15 cellular contexts compared by ENCODE assay signal in genomic region chr16:11107781-11108465, GRCh38.
DNase-seq lines count a peak whose midpoint lies in the region; ATAC-seq and TF ChIP-seq lines count a peak whose summit lies in the region.
"Had no signal": no experiment of that assay in that cellular context is flagged by ENCODE, and none has a peak within 500 bp of the region (broad histone marks: within the 10 kb centered on the region; RNA-seq: fewer than 3 reads in every experiment).

No MANE protein-coding gene starts in this region.

- peaks cover 46% of the 10 kb centered on the region for H3K4me1 ChIP-seq in fibroblast of lung (ENCODE audit: control insufficient read depth, extremely low read depth, insufficient read depth, low read length)

- H2AFZ ChIP-seq in fibroblast of lung (ENCODE audit: low read length) = no peak overlapping the region

- H3K9ac ChIP-seq in fibroblast of lung (ENCODE audit: insufficient read depth, low read length) = no peak overlapping the region

- H3K27me3 ChIP-seq in fibroblast of lung (ENCODE audit: control insufficient read depth, insufficient read depth, low read length) = no peaks in the 10 kb centered on the region
- H3K27me3 ChIP-seq: suprapubic skin had no signal

- 91 to 97% methylated on average over 7 to 8 of the region's 8 CpGs for WGBS in lower leg skin, 2 donors

- no peak for TF ChIP-seq POLR2A in lower leg skin (IDR thresholded peaks at IDR 0.05)

- no peaks in the 10 kb centered on the region for H3K36me3 ChIP-seq in fibroblast of lung (ENCODE audit: control insufficient read depth, insufficient read depth, low read length)

- H3K79me2 ChIP-seq in fibroblast of lung (ENCODE audit: control insufficient read depth, insufficient read depth, low read length) = no peaks in the 10 kb centered on the region

- H4K20me1 ChIP-seq in fibroblast of lung (ENCODE audit: control insufficient read depth, extremely low read depth, insufficient read depth, low read length) = no peaks in the 10 kb centered on the region

- DNase-seq in EL (peak; percentile 90), RPMI7951 (ENCODE audit: low read depth) (peak; percentile 83), fibroblast of lung (ENCODE audit: low read depth in 2 of 2) (peak; percentile 75 to 88), lower leg skin (ENCODE audit: low spot score in 2 of 2) (no peak), activated gamma-delta T cell (lab: John Stamatoyannopoulos, UW) (no peak)
- DNase-seq in stimulated activated effector memory CD8-positive, alpha-beta T cell treated with anti-CD3 and anti-CD28 coated beads, Interleukin-12 subunit alpha, Interleukin-12 subunit beta, amount 100 ng/mL, for 72 hours (ENCODE audit: low spot score in 2 of 2) = no peak
- DNase-seq: caudate nucleus; left cardiac atrium; naive B cell; NCI-H1092; SIG-M5; stimulated activated CD4-positive, alpha-beta T cell treated with anti-CD3 and anti-CD28 coated beads, Interleukin-15, amount 100 ng/mL, for 24 hours had no signal

- H3K4me2 ChIP-seq in fibroblast of lung (ENCODE audit: extremely low read depth, insufficient read depth, low read length) = no peak overlapping the region

- peaks cover 9% of the 10 kb centered on the region for H3K36me3 Mint-ChIP-seq in stimulated activated effector memory CD8-positive, alpha-beta T cell treated with anti-CD3 and anti-CD28 coated beads, Interleukin-12 subunit alpha, Interleukin-12 subunit beta, amount 100 ng/mL, for 72 hours

- H3K4me1 Mint-ChIP-seq in stimulated activated effector memory CD8-positive, alpha-beta T cell treated with anti-CD3 and anti-CD28 coated beads, Interleukin-12 subunit alpha, Interleukin-12 subunit beta, amount 100 ng/mL, for 72 hours = peaks cover 36% of the 10 kb centered on the region

- ATAC-seq in stimulated activated effector memory CD8-positive, alpha-beta T cell treated with anti-CD3 and anti-CD28 coated beads, Interleukin-12 subunit alpha, Interleukin-12 subunit beta, amount 100 ng/mL, for 72 hours = no peak
- no peak for ATAC-seq in GM21515 (IDR thresholded peaks at IDR 0.05; ENCODE audit: unreplicated experiment)

- H3K27ac ChIP-seq in fibroblast of lung (ENCODE audit: insufficient read depth, low read length) = peak overlapping the region; percentile 64
- H3K27ac ChIP-seq: suprapubic skin had no signal

- H3K9me3 Mint-ChIP-seq in stimulated activated effector memory CD8-positive, alpha-beta T cell treated with anti-CD3 and anti-CD28 coated beads, Interleukin-12 subunit alpha, Interleukin-12 subunit beta, amount 100 ng/mL, for 72 hours = no peaks in the 10 kb centered on the region

- H3K4me3 ChIP-seq in fibroblast of lung (replicated peaks in 1 of 4; ENCODE audit: control extremely low read depth in 1 of 4, insufficient read depth in 1 of 4, low read depth in 3 of 4, low read length in 4 of 4) (no peak overlapping the region), lower leg skin (ENCODE audit: low read depth, poor library complexity, severe bottlenecking) (no peak overlapping the region)
- H3K4me3 ChIP-seq: suprapubic skin had no signal

- H3K4me3 Mint-ChIP-seq in stimulated activated effector memory CD8-positive, alpha-beta T cell treated with anti-CD3 and anti-CD28 coated beads, Interleukin-12 subunit alpha, Interleukin-12 subunit beta, amount 100 ng/mL, for 72 hours = no peak overlapping the region
- H3K4me3 Mint-ChIP-seq: CD14-positive monocyte, naive B cell had no signal

- no peaks in the 10 kb centered on the region for H3K9me3 ChIP-seq in fibroblast of lung (ENCODE audit: control insufficient read depth, insufficient read depth, low read depth, low read length)
- H3K9me3 ChIP-seq: suprapubic skin had no signal

- intact Hi-C loops in lower leg skin (cut with DNase I; ENCODE audit: low total_unique reads) = loop anchor here (10.0 kb wide), 1 partner anchor 147 kb away; the partner anchor contains the start of gene SOCS1

- TF ChIP-seq CTCF in fibroblast of lung (conservative IDR thresholded peaks at IDR 0.05 in 1 of 2, IDR thresholded peaks at IDR 0.05 in 1 of 2; ENCODE audit: low read depth in 1 of 2, low read length in 2 of 2) (no peak), lower leg skin (IDR thresholded peaks at IDR 0.05) (no peak)

- peak overlapping the region; percentile 45 for H3K27ac Mint-ChIP-seq in stimulated activated effector memory CD8-positive, alpha-beta T cell treated with anti-CD3 and anti-CD28 coated beads, Interleukin-12 subunit alpha, Interleukin-12 subunit beta, amount 100 ng/mL, for 72 hours
- H3K27ac Mint-ChIP-seq: naive B cell had no signal

Comparison
In these comparisons a context has a peak if more than half of its experiments do, and no peak if none do; other contexts are left out.
1. DNase-seq: peak in EL (single experiment), RPMI7951 (single experiment) and fibroblast of lung (2 of 2); none in stimulated activated effector memory CD8-positive, alpha-beta T cell treated with anti-CD3 and anti-CD28 coated beads, Interleukin-12 subunit alpha, Interleukin-12 subunit beta, amount 100 ng/mL, for 72 hours (0 of 2), lower leg skin (0 of 2) and activated gamma-delta T cell (single experiment).